Comparison of ENCODE assay signal across 1 cellular context in the genomic region with DNA sequence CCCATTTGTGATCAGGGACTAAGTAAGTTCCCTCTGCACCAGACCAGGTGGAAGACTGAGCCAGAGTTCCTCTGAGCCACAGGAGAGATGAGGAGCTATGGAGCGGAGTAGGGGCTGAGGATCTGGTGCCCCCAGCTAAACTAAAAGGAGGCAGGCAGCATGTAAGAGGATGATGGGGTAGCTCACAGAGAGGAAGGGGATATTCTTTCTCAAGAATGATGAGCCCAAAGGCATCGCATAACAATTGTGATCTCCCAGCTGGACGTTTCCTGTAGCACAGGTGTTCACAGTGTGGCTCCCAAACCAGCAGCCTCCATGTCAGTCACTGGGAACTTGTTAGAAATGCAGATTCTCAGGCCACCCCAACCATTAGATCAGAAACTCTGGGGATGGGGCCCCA.
TF ChIP-seq lines count a peak whose summit lies in the region.

No MANE protein-coding gene starts in this region.

TF ChIP-seq in H1, 55 proteins besides CTCF, POLR2A, EP300 and RAD21:
- TF ChIP-seq CTBP2 (IDR thresholded peaks at IDR 0.05; ENCODE audit: borderline replicate concordance, insufficient read depth, insufficient read length, low read length) (no peak), NRF1 (IDR thresholded peaks at IDR 0.05; ENCODE audit: low read depth, low read length) (no peak), SRF (IDR thresholded peaks at IDR 0.05; ENCODE audit: low read depth, low read length) (no peak), PHF8 (conservative IDR thresholded peaks at IDR 0.05; ENCODE audit: low read depth, low read length) (no peak), POU5F1 (IDR thresholded peaks at IDR 0.05; ENCODE audit: low read depth, low read length) (0 out of 2 replicates have a peak, but pooled peaks have one; percentile 49), ASH2L (IDR thresholded peaks at IDR 0.05; ENCODE audit: low read length) (no peak), CREB1 (IDR thresholded peaks at IDR 0.05) (no peak), SIRT6 (IDR thresholded peaks at IDR 0.05; ENCODE audit: low read length) (no peak), CBX5 (IDR thresholded peaks at IDR 0.05; ENCODE audit: low read depth, low read length) (no peak), SIX5 (IDR thresholded peaks at IDR 0.05; ENCODE audit: low read depth, low read length) (no peak), JUND (IDR thresholded peaks at IDR 0.05; ENCODE audit: low read length) (no peak), EGR1 (IDR thresholded peaks at IDR 0.05; ENCODE audit: borderline replicate concordance, low read depth, low read length) (no peak), ZNF274 (IDR thresholded peaks at IDR 0.05; ENCODE audit: borderline replicate concordance, extremely low read depth, low read length) (no peak), SUZ12 (IDR thresholded peaks at IDR 0.05; ENCODE audit: low read length) (no peak), RBBP5 (IDR thresholded peaks at IDR 0.05; ENCODE audit: borderline replicate concordance, low read depth, low read length) (no peak), KDM1A (IDR thresholded peaks at IDR 0.05; ENCODE audit: borderline replicate concordance, low read length) (no peak), TAF1 (IDR thresholded peaks at IDR 0.05; ENCODE audit: low read depth, low read length) (peak; percentile 16; the same call in 1 of the 2 replicates), NANOG (IDR thresholded peaks at IDR 0.05; ENCODE audit: insufficient read depth, low read depth, low read length, poor library complexity, severe bottlenecking) (no peak), SAP30 (IDR thresholded peaks at IDR 0.05; ENCODE audit: insufficient read depth, insufficient replicate concordance, low read length) (no peak), CHD1 (IDR thresholded peaks at IDR 0.05; ENCODE audit: low read depth, low read length) (no peak), BACH1 (IDR thresholded peaks at IDR 0.05; ENCODE audit: low read length) (no peak), JUN (IDR thresholded peaks at IDR 0.05; ENCODE audit: low read depth, low read length) (no peak), KDM4A (IDR thresholded peaks at IDR 0.05; ENCODE audit: low read depth, low read length, severe bottlenecking) (no peak), TAF7 (optimal IDR thresholded peaks at IDR 0.05; ENCODE audit: borderline replicate concordance, low read depth, low read length) (no peak), RXRA (IDR thresholded peaks at IDR 0.05; ENCODE audit: insufficient read depth, low read depth, low read length) (no peak), YY1 (IDR thresholded peaks at IDR 0.05; ENCODE audit: low read depth, low read length) (no peak), MAFK (IDR thresholded peaks at IDR 0.05; ENCODE audit: low read depth, low read length) (no peak), TCF12 (IDR thresholded peaks at IDR 0.05; ENCODE audit: low read depth, low read length) (peak; percentile 100), KDM5A (IDR thresholded peaks at IDR 0.05; ENCODE audit: low read length) (no peak), POLR2AphosphoS5 (IDR thresholded peaks at IDR 0.05; ENCODE audit: low read depth, low read length) (peak; percentile 64), HDAC6 (IDR thresholded peaks at IDR 0.05; ENCODE audit: low read depth, low read length) (no peak), FOSL1 (IDR thresholded peaks at IDR 0.05; ENCODE audit: insufficient read depth, low read depth, low read length) (no peak), SP4 (IDR thresholded peaks at IDR 0.05; ENCODE audit: low read length) (no peak), EZH2 (IDR thresholded peaks at IDR 0.05; ENCODE audit: low read depth, low read length, severe bottlenecking) (no peak), HDAC2 (IDR thresholded peaks at IDR 0.05; ENCODE audit: borderline replicate concordance in 1 of 2, low read depth in 2 of 2, low read length in 2 of 2) (0 out of 4 replicates have a peak, but pooled peaks of 1 of the 2 experiments have one; percentile 66), TBP (IDR thresholded peaks at IDR 0.05; ENCODE audit: low read depth, low read length) (no peak), RNF2 (IDR thresholded peaks at IDR 0.05; ENCODE audit: borderline replicate concordance, low read depth, low read length, missing control alignments, poor library complexity, severe bottlenecking) (no peak), GTF2F1 (IDR thresholded peaks at IDR 0.05; ENCODE audit: borderline replicate concordance, low read depth, low read length) (no peak), SIN3A (conservative IDR thresholded peaks at IDR 0.05 in 1 of 2, IDR thresholded peaks at IDR 0.05 in 1 of 2; ENCODE audit: low read depth in 1 of 2, low read length in 2 of 2) (0 out of 4 replicates have a peak, but pooled peaks of 1 of the 2 experiments have one; percentile 38), CBX8 (IDR thresholded peaks at IDR 0.05; ENCODE audit: borderline replicate concordance, low read depth, low read length) (no peak), GABPA (IDR thresholded peaks at IDR 0.05; ENCODE audit: borderline replicate concordance, insufficient read depth, low read length) (no peak), CEBPB (IDR thresholded peaks at IDR 0.05; ENCODE audit: low read depth, low read length) (no peak), BRCA1 (IDR thresholded peaks at IDR 0.05; ENCODE audit: low read depth, low read length) (no peak), SP1 (IDR thresholded peaks at IDR 0.05; ENCODE audit: low read depth, low read length) (peak; percentile 80), BCL11A (IDR thresholded peaks at IDR 0.05; ENCODE audit: low read depth in 2 of 2, low read length in 2 of 2) (no peak), SP2 (IDR thresholded peaks at IDR 0.05; ENCODE audit: low read length) (no peak), TEAD4 (IDR thresholded peaks at IDR 0.05; ENCODE audit: low read depth, low read length) (no peak; the same call in 1 of the 2 replicates), RFX5 (IDR thresholded peaks at IDR 0.05; ENCODE audit: borderline replicate concordance, low read depth, low read length) (no peak), CHD2 (IDR thresholded peaks at IDR 0.05; ENCODE audit: low read length) (no peak)
- TF ChIP-seq, protein P1, sequence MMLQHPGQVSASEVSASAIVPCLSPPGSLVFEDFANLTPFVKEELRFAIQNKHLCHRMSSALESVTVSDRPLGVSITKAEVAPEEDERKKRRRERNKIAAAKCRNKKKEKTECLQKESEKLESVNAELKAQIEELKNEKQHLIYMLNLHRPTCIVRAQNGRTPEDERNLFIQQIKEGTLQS (IDR thresholded peaks at IDR 0.05; ENCODE audit: insufficient read depth, low read depth, low read length), result no peak
- TF ChIP-seq, protein P2, sequence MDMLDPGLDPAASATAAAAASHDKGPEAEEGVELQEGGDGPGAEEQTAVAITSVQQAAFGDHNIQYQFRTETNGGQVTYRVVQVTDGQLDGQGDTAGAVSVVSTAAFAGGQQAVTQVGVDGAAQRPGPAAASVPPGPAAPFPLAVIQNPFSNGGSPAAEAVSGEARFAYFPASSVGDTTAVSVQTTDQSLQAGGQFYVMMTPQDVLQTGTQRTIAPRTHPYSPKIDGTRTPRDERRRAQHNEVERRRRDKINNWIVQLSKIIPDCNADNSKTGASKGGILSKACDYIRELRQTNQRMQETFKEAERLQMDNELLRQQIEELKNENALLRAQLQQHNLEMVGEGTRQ (IDR thresholded peaks at IDR 0.05; ENCODE audit: low read length), result no peak
- TF ChIP-seq, protein P3, sequence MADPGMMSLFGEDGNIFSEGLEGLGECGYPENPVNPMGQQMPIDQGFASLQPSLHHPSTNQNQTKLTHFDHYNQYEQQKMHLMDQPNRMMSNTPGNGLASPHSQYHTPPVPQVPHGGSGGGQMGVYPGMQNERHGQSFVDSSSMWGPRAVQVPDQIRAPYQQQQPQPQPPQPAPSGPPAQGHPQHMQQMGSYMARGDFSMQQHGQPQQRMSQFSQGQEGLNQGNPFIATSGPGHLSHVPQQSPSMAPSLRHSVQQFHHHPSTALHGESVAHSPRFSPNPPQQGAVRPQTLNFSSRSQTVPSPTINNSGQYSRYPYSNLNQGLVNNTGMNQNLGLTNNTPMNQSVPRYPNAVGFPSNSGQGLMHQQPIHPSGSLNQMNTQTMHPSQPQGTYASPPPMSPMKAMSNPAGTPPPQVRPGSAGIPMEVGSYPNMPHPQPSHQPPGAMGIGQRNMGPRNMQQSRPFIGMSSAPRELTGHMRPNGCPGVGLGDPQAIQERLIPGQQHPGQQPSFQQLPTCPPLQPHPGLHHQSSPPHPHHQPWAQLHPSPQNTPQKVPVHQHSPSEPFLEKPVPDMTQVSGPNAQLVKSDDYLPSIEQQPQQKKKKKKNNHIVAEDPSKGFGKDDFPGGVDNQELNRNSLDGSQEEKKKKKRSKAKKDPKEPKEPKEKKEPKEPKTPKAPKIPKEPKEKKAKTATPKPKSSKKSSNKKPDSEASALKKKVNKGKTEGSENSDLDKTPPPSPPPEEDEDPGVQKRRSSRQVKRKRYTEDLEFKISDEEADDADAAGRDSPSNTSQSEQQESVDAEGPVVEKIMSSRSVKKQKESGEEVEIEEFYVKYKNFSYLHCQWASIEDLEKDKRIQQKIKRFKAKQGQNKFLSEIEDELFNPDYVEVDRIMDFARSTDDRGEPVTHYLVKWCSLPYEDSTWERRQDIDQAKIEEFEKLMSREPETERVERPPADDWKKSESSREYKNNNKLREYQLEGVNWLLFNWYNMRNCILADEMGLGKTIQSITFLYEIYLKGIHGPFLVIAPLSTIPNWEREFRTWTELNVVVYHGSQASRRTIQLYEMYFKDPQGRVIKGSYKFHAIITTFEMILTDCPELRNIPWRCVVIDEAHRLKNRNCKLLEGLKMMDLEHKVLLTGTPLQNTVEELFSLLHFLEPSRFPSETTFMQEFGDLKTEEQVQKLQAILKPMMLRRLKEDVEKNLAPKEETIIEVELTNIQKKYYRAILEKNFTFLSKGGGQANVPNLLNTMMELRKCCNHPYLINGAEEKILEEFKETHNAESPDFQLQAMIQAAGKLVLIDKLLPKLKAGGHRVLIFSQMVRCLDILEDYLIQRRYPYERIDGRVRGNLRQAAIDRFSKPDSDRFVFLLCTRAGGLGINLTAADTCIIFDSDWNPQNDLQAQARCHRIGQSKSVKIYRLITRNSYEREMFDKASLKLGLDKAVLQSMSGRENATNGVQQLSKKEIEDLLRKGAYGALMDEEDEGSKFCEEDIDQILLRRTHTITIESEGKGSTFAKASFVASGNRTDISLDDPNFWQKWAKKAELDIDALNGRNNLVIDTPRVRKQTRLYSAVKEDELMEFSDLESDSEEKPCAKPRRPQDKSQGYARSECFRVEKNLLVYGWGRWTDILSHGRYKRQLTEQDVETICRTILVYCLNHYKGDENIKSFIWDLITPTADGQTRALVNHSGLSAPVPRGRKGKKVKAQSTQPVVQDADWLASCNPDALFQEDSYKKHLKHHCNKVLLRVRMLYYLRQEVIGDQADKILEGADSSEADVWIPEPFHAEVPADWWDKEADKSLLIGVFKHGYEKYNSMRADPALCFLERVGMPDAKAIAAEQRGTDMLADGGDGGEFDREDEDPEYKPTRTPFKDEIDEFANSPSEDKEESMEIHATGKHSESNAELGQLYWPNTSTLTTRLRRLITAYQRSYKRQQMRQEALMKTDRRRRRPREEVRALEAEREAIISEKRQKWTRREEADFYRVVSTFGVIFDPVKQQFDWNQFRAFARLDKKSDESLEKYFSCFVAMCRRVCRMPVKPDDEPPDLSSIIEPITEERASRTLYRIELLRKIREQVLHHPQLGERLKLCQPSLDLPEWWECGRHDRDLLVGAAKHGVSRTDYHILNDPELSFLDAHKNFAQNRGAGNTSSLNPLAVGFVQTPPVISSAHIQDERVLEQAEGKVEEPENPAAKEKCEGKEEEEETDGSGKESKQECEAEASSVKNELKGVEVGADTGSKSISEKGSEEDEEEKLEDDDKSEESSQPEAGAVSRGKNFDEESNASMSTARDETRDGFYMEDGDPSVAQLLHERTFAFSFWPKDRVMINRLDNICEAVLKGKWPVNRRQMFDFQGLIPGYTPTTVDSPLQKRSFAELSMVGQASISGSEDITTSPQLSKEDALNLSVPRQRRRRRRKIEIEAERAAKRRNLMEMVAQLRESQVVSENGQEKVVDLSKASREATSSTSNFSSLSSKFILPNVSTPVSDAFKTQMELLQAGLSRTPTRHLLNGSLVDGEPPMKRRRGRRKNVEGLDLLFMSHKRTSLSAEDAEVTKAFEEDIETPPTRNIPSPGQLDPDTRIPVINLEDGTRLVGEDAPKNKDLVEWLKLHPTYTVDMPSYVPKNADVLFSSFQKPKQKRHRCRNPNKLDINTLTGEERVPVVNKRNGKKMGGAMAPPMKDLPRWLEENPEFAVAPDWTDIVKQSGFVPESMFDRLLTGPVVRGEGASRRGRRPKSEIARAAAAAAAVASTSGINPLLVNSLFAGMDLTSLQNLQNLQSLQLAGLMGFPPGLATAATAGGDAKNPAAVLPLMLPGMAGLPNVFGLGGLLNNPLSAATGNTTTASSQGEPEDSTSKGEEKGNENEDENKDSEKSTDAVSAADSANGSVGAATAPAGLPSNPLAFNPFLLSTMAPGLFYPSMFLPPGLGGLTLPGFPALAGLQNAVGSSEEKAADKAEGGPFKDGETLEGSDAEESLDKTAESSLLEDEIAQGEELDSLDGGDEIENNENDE (IDR thresholded peaks at IDR 0.05; ENCODE audit: insufficient replicate concordance, low read length), result no peak
- TF ChIP-seq, protein P4, sequence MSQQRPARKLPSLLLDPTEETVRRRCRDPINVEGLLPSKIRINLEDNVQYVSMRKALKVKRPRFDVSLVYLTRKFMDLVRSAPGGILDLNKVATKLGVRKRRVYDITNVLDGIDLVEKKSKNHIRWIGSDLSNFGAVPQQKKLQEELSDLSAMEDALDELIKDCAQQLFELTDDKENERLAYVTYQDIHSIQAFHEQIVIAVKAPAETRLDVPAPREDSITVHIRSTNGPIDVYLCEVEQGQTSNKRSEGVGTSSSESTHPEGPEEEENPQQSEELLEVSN (IDR thresholded peaks at IDR 0.05), result no peak
- TF ChIP-seq, protein P5, sequence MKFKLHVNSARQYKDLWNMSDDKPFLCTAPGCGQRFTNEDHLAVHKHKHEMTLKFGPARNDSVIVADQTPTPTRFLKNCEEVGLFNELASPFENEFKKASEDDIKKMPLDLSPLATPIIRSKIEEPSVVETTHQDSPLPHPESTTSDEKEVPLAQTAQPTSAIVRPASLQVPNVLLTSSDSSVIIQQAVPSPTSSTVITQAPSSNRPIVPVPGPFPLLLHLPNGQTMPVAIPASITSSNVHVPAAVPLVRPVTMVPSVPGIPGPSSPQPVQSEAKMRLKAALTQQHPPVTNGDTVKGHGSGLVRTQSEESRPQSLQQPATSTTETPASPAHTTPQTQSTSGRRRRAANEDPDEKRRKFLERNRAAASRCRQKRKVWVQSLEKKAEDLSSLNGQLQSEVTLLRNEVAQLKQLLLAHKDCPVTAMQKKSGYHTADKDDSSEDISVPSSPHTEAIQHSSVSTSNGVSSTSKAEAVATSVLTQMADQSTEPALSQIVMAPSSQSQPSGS (IDR thresholded peaks at IDR 0.05; ENCODE audit: low read length), result no peak; the same call in 1 of the 2 replicates
- TF ChIP-seq, protein P6, sequence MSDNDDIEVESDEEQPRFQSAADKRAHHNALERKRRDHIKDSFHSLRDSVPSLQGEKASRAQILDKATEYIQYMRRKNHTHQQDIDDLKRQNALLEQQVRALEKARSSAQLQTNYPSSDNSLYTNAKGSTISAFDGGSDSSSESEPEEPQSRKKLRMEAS (IDR thresholded peaks at IDR 0.05), result no peak; the same call in none of the 2 replicates
TF ChIP-seq in H1: peak in this region for 7.
